In the genomic region with DNA sequence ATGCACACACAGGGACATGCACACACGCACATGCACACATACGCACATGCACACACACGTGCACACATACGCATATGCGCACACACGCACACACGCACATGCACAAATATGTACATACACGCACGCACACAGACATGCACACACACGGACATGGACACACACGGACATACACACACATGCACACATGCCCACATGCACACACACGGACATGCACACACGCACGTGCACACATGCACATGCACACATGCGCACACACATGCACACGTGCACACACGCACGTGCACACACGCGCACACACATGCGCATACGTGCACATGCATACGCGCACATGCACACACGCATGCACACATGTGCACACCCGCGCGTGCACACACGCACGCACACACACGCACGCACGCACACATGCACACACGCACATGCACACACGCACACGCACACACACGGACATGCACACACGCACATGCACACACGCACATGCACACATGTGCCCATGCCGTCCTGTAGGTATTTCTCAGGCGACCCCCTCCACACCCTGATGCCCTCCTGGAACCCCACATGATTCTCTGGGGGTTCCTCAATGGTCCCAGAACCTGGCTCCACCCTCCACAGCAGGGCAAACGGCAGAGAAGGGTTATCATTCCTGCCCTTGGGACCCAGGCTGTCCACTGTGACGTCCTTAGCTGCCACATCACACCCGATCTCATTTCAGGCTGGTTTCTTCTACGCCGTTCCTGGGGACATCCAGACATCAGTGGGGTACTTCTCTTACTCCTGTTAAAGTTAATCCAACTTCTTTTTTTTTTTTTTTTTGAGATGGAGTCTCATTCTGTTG, we compare ENCODE assay signal across 2 cellular contexts.
TF ChIP-seq lines count a peak whose summit lies in the region.

No MANE protein-coding gene starts in this region.

TF ChIP-seq in SK-N-SH, 30 proteins besides CTCF, POLR2A, EP300 and RAD21 (continued from another document):
- TF ChIP-seq, protein P1, sequence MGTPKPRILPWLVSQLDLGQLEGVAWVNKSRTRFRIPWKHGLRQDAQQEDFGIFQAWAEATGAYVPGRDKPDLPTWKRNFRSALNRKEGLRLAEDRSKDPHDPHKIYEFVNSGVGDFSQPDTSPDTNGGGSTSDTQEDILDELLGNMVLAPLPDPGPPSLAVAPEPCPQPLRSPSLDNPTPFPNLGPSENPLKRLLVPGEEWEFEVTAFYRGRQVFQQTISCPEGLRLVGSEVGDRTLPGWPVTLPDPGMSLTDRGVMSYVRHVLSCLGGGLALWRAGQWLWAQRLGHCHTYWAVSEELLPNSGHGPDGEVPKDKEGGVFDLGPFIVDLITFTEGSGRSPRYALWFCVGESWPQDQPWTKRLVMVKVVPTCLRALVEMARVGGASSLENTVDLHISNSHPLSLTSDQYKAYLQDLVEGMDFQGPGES (IDR thresholded peaks at IDR 0.05; ENCODE audit: low read depth, low read length): no peak
- TF ChIP-seq RXRA (IDR thresholded peaks at IDR 0.05; ENCODE audit: borderline replicate concordance, low read depth) (no peak), RFX5 (IDR thresholded peaks at IDR 0.05; ENCODE audit: low read length) (no peak), FOXJ3 (CRISPR knock-in tag; IDR thresholded peaks at IDR 0.05) (no peak), GABPA (IDR thresholded peaks at IDR 0.05; ENCODE audit: low read depth) (no peak), NRF1 (IDR thresholded peaks at IDR 0.05; ENCODE audit: low read depth, low read length) (no peak), MEF2A (IDR thresholded peaks at IDR 0.05; ENCODE audit: borderline replicate concordance, low read depth) (no peak), JUND (IDR thresholded peaks at IDR 0.05) (no peak), TEAD4 (IDR thresholded peaks at IDR 0.05; ENCODE audit: borderline replicate concordance, insufficient read depth) (no peak), FOXM1 (IDR thresholded peaks at IDR 0.05; ENCODE audit: low read depth) (no peak), FOSL2 (IDR thresholded peaks at IDR 0.05; ENCODE audit: borderline replicate concordance, low read depth) (no peak), SIN3A (IDR thresholded peaks at IDR 0.05; ENCODE audit: borderline replicate concordance, low read depth, low read length) (no peak), MXI1 (IDR thresholded peaks at IDR 0.05; ENCODE audit: low read depth, low read length) (no peak)
- TF ChIP-seq, protein P2, sequence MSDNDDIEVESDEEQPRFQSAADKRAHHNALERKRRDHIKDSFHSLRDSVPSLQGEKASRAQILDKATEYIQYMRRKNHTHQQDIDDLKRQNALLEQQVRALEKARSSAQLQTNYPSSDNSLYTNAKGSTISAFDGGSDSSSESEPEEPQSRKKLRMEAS (IDR thresholded peaks at IDR 0.05; ENCODE audit: low read depth): no peak
- TF ChIP-seq, protein P3, sequence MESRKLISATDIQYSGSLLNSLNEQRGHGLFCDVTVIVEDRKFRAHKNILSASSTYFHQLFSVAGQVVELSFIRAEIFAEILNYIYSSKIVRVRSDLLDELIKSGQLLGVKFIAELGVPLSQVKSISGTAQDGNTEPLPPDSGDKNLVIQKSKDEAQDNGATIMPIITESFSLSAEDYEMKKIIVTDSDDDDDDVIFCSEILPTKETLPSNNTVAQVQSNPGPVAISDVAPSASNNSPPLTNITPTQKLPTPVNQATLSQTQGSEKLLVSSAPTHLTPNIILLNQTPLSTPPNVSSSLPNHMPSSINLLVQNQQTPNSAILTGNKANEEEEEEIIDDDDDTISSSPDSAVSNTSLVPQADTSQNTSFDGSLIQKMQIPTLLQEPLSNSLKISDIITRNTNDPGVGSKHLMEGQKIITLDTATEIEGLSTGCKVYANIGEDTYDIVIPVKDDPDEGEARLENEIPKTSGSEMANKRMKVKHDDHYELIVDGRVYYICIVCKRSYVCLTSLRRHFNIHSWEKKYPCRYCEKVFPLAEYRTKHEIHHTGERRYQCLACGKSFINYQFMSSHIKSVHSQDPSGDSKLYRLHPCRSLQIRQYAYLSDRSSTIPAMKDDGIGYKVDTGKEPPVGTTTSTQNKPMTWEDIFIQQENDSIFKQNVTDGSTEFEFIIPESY (IDR thresholded peaks at IDR 0.05; ENCODE audit: borderline replicate concordance, low read depth): no peak
- TF ChIP-seq, protein P4, sequence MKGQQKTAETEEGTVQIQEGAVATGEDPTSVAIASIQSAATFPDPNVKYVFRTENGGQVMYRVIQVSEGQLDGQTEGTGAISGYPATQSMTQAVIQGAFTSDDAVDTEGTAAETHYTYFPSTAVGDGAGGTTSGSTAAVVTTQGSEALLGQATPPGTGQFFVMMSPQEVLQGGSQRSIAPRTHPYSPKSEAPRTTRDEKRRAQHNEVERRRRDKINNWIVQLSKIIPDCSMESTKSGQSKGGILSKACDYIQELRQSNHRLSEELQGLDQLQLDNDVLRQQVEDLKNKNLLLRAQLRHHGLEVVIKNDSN (IDR thresholded peaks at IDR 0.05; ENCODE audit: borderline replicate concordance, low read depth): no peak

TF ChIP-seq in SK-N-SH treated with all-trans-retinoic acid at 6 μM for 48 hours, 23 proteins besides CTCF, POLR2A, EP300 and RAD21 (continued from another document):
- TF ChIP-seq ZNF70 (CRISPR knock-in tag; IDR thresholded peaks at IDR 0.05) (no peak), BACH2 (CRISPR knock-in tag; IDR thresholded peaks at IDR 0.05; ENCODE audit: borderline replicate concordance) (no peak), TOX (CRISPR knock-in tag; IDR thresholded peaks at IDR 0.05; ENCODE audit: borderline replicate concordance) (no peak), ESRRG (CRISPR knock-in tag; IDR thresholded peaks at IDR 0.05) (no peak), TCF4 (CRISPR knock-in tag; IDR thresholded peaks at IDR 0.05; ENCODE audit: borderline replicate concordance) (no peak), ZNF8 (CRISPR knock-in tag; IDR thresholded peaks at IDR 0.05) (no peak), ZNF565 (CRISPR knock-in tag; conservative IDR thresholded peaks at IDR 0.05; ENCODE audit: low read depth) (no peak), OSR1 (CRISPR knock-in tag; IDR thresholded peaks at IDR 0.05) (no peak), SNAI2 (CRISPR knock-in tag; IDR thresholded peaks at IDR 0.05) (no peak), ZC3H10 (CRISPR knock-in tag; IDR thresholded peaks at IDR 0.05) (no peak), ARNTL (CRISPR knock-in tag; IDR thresholded peaks at IDR 0.05; ENCODE audit: borderline replicate concordance, low read depth) (no peak), ISL1 (CRISPR knock-in tag; IDR thresholded peaks at IDR 0.05) (no peak)
- TF ChIP-seq, protein P5, sequence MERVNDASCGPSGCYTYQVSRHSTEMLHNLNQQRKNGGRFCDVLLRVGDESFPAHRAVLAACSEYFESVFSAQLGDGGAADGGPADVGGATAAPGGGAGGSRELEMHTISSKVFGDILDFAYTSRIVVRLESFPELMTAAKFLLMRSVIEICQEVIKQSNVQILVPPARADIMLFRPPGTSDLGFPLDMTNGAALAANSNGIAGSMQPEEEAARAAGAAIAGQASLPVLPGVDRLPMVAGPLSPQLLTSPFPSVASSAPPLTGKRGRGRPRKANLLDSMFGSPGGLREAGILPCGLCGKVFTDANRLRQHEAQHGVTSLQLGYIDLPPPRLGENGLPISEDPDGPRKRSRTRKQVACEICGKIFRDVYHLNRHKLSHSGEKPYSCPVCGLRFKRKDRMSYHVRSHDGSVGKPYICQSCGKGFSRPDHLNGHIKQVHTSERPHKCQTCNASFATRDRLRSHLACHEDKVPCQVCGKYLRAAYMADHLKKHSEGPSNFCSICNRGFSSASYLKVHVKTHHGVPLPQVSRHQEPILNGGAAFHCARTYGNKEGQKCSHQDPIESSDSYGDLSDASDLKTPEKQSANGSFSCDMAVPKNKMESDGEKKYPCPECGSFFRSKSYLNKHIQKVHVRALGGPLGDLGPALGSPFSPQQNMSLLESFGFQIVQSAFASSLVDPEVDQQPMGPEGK (CRISPR knock-in tag; IDR thresholded peaks at IDR 0.05; ENCODE audit: borderline replicate concordance): no peak
- TF ChIP-seq, protein P6, sequence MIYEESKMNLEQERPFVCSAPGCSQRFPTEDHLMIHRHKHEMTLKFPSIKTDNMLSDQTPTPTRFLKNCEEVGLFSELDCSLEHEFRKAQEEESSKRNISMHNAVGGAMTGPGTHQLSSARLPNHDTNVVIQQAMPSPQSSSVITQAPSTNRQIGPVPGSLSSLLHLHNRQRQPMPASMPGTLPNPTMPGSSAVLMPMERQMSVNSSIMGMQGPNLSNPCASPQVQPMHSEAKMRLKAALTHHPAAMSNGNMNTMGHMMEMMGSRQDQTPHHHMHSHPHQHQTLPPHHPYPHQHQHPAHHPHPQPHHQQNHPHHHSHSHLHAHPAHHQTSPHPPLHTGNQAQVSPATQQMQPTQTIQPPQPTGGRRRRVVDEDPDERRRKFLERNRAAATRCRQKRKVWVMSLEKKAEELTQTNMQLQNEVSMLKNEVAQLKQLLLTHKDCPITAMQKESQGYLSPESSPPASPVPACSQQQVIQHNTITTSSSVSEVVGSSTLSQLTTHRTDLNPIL (CRISPR knock-in tag; IDR thresholded peaks at IDR 0.05; ENCODE audit: low read depth): no peak
- TF ChIP-seq, protein P7, sequence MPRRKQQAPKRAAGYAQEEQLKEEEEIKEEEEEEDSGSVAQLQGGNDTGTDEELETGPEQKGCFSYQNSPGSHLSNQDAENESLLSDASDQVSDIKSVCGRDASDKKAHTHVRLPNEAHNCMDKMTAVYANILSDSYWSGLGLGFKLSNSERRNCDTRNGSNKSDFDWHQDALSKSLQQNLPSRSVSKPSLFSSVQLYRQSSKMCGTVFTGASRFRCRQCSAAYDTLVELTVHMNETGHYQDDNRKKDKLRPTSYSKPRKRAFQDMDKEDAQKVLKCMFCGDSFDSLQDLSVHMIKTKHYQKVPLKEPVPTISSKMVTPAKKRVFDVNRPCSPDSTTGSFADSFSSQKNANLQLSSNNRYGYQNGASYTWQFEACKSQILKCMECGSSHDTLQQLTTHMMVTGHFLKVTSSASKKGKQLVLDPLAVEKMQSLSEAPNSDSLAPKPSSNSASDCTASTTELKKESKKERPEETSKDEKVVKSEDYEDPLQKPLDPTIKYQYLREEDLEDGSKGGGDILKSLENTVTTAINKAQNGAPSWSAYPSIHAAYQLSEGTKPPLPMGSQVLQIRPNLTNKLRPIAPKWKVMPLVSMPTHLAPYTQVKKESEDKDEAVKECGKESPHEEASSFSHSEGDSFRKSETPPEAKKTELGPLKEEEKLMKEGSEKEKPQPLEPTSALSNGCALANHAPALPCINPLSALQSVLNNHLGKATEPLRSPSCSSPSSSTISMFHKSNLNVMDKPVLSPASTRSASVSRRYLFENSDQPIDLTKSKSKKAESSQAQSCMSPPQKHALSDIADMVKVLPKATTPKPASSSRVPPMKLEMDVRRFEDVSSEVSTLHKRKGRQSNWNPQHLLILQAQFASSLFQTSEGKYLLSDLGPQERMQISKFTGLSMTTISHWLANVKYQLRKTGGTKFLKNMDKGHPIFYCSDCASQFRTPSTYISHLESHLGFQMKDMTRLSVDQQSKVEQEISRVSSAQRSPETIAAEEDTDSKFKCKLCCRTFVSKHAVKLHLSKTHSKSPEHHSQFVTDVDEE (CRISPR knock-in tag; IDR thresholded peaks at IDR 0.05): no peak
- TF ChIP-seq, protein P8, sequence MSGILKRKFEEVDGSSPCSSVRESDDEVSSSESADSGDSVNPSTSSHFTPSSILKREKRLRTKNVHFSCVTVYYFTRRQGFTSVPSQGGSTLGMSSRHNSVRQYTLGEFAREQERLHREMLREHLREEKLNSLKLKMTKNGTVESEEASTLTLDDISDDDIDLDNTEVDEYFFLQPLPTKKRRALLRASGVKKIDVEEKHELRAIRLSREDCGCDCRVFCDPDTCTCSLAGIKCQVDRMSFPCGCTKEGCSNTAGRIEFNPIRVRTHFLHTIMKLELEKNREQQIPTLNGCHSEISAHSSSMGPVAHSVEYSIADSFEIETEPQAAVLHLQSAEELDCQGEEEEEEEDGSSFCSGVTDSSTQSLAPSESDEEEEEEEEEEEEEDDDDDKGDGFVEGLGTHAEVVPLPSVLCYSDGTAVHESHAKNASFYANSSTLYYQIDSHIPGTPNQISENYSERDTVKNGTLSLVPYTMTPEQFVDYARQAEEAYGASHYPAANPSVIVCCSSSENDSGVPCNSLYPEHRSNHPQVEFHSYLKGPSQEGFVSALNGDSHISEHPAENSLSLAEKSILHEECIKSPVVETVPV (CRISPR knock-in tag; IDR thresholded peaks at IDR 0.05): no peak
TF ChIP-seq in SK-N-SH treated with all-trans-retinoic acid at 6 μM for 48 hours: peak in this region for 0.
